In genomic region chr2:169925968-169926367, GRCh38 we compare ENCODE assay signal across 18 cellular contexts.
"Had no signal": no experiment of that assay in that cellular context is flagged by ENCODE, and none has a peak within 500 bp of the region (broad histone marks: within the 10 kb centered on the region; RNA-seq: fewer than 3 reads in every experiment).

No MANE protein-coding gene starts in this region.

- H3K27ac Mint-ChIP-seq: activated CD4-positive, alpha-beta T cell treated with anti-CD3 and anti-CD28 coated beads, Interleukin-2, amount 10 ng/mL, durations not matched to agents 24 days and 14 days; nephron had no signal

- ATAC-seq: activated T-cell treated with anti-CD3 and anti-CD28 coated beads, Interleukin-2, amount 50 U/mL, for 72 hours; esophagus mucosa; heart right ventricle; left ventricle myocardium superior had no signal

- H3K9me3 Mint-ChIP-seq: activated CD4-positive, alpha-beta T cell treated with anti-CD3 and anti-CD28 coated beads, Interleukin-2, amount 10 ng/mL, durations not matched to agents 24 days and 14 days; activated T-cell treated with anti-CD3 and anti-CD28 coated beads, Interleukin-2, amount 50 U/mL, for 72 hours; immature natural killer cell; nephron; stimulated activated naive CD8-positive, alpha-beta T cell treated with anti-CD3 and anti-CD28 coated beads, Interleukin-15, Interleukin-2, amounts not matched to agents 100 ng/mL and 50 ng/mL, for 24 hours had no signal

- H3K27me3 Mint-ChIP-seq: activated CD4-positive, alpha-beta T cell treated with anti-CD3 and anti-CD28 coated beads, Interleukin-2, amount 10 ng/mL, durations not matched to agents 24 days and 14 days; stimulated activated naive CD8-positive, alpha-beta T cell treated with anti-CD3 and anti-CD28 coated beads, Interleukin-15, Interleukin-2, amounts not matched to agents 100 ng/mL and 50 ng/mL, for 24 hours had no signal

- H3K4me1 Mint-ChIP-seq: activated CD4-positive, alpha-beta T cell treated with anti-CD3 and anti-CD28 coated beads, Interleukin-2, amount 10 ng/mL, durations not matched to agents 24 days and 14 days; immature natural killer cell; nephron had no signal

- H3K4me3 Mint-ChIP-seq: activated CD4-positive, alpha-beta T cell treated with anti-CD3 and anti-CD28 coated beads, Interleukin-2, amount 10 ng/mL, durations not matched to agents 24 days and 14 days; activated T-cell treated with anti-CD3 and anti-CD28 coated beads, Interleukin-2, amount 50 U/mL, for 72 hours; immature natural killer cell; nephron; stimulated activated naive CD8-positive, alpha-beta T cell treated with anti-CD3 and anti-CD28 coated beads, Interleukin-15, Interleukin-2, amounts not matched to agents 100 ng/mL and 50 ng/mL, for 24 hours had no signal

- DNase-seq: activated CD4-positive, alpha-beta T cell treated with anti-CD3 and anti-CD28 coated beads, Interleukin-2, amount 10 ng/mL, durations not matched to agents 24 days and 14 days; activated CD4-positive, CD25-positive, alpha-beta regulatory T cell; activated CD8-positive, alpha-beta memory T cell treated with anti-CD3 and anti-CD28 coated beads, Interleukin-2, amount 50 U/mL, for 48 hours; activated effector memory CD4-positive, alpha-beta T cell treated with anti-CD3 and anti-CD28 coated beads, Interleukin-2, amount 50 U/mL, for 16 hours; activated T-cell treated with anti-CD3 and anti-CD28 coated beads, Interleukin-2, amount 50 U/mL, for 72 hours; cerebellar nuclear complex; cortex of kidney; heart right ventricle; immature natural killer cell; kidney glomerular epithelial cell; left ventricle myocardium superior; mesenchymal stem cell; stimulated activated CD4-positive, alpha-beta T cell treated with anti-CD3 and anti-CD28 coated beads, Interleukin-2, amount 100 ng/mL, for 24 hours; T-helper 2 cell; uterus had no signal
